In the genomic region with DNA sequence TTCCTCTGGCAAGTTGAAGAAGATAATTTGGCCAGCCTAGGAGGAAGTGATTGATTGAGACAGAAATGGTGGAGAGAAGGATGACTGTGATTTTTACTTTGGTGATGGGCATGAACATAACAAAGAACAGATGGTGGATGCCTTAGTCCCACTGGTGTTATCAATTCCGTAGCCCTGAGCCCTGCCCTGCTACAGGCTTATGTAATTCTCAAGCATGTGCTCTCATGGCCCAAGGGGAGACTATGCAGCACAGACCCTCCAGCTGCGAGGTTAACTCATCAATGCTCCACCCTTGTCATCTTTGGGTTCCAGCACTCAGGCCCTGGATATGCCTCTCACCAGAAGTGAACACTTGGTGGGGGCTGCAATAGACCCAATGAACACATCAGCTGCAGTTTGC, we compare ENCODE assay signal across 2 cellular contexts.
TF ChIP-seq lines count a peak whose summit lies in the region.

No MANE protein-coding gene starts in this region.

TF ChIP-seq in SK-N-SH, 30 proteins besides CTCF, POLR2A, EP300 and RAD21 (continued from another document):
- TF ChIP-seq, protein P1, sequence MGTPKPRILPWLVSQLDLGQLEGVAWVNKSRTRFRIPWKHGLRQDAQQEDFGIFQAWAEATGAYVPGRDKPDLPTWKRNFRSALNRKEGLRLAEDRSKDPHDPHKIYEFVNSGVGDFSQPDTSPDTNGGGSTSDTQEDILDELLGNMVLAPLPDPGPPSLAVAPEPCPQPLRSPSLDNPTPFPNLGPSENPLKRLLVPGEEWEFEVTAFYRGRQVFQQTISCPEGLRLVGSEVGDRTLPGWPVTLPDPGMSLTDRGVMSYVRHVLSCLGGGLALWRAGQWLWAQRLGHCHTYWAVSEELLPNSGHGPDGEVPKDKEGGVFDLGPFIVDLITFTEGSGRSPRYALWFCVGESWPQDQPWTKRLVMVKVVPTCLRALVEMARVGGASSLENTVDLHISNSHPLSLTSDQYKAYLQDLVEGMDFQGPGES (IDR thresholded peaks at IDR 0.05; ENCODE audit: low read depth, low read length), result no peak
- TF ChIP-seq CHD2 (IDR thresholded peaks at IDR 0.05; ENCODE audit: low read length, partially characterized antibody) (no peak), RCOR1 (IDR thresholded peaks at IDR 0.05; ENCODE audit: low read length) (no peak), POLR2AphosphoS5 (IDR thresholded peaks at IDR 0.05; ENCODE audit: low read depth, low read length) (no peak), GATA2 (CRISPR knock-in tag; IDR thresholded peaks at IDR 0.05) (no peak), MEF2A (IDR thresholded peaks at IDR 0.05; ENCODE audit: borderline replicate concordance, low read depth) (no peak), FOXM1 (IDR thresholded peaks at IDR 0.05; ENCODE audit: low read depth) (no peak), MXI1 (IDR thresholded peaks at IDR 0.05; ENCODE audit: low read depth, low read length) (no peak), SIN3A (IDR thresholded peaks at IDR 0.05; ENCODE audit: borderline replicate concordance, low read depth, low read length) (no peak)
- TF ChIP-seq, protein P2, sequence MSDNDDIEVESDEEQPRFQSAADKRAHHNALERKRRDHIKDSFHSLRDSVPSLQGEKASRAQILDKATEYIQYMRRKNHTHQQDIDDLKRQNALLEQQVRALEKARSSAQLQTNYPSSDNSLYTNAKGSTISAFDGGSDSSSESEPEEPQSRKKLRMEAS (IDR thresholded peaks at IDR 0.05; ENCODE audit: low read depth), result no peak
- TF ChIP-seq, protein P3, sequence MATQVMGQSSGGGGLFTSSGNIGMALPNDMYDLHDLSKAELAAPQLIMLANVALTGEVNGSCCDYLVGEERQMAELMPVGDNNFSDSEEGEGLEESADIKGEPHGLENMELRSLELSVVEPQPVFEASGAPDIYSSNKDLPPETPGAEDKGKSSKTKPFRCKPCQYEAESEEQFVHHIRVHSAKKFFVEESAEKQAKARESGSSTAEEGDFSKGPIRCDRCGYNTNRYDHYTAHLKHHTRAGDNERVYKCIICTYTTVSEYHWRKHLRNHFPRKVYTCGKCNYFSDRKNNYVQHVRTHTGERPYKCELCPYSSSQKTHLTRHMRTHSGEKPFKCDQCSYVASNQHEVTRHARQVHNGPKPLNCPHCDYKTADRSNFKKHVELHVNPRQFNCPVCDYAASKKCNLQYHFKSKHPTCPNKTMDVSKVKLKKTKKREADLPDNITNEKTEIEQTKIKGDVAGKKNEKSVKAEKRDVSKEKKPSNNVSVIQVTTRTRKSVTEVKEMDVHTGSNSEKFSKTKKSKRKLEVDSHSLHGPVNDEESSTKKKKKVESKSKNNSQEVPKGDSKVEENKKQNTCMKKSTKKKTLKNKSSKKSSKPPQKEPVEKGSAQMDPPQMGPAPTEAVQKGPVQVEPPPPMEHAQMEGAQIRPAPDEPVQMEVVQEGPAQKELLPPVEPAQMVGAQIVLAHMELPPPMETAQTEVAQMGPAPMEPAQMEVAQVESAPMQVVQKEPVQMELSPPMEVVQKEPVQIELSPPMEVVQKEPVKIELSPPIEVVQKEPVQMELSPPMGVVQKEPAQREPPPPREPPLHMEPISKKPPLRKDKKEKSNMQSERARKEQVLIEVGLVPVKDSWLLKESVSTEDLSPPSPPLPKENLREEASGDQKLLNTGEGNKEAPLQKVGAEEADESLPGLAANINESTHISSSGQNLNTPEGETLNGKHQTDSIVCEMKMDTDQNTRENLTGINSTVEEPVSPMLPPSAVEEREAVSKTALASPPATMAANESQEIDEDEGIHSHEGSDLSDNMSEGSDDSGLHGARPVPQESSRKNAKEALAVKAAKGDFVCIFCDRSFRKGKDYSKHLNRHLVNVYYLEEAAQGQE (IDR thresholded peaks at IDR 0.05; ENCODE audit: low read depth, low read length), result no peak

TF ChIP-seq in SK-N-SH treated with all-trans-retinoic acid at 6 μM for 48 hours, 23 proteins besides CTCF, POLR2A, EP300 and RAD21 (continued from another document):
- TF ChIP-seq, protein P4, sequence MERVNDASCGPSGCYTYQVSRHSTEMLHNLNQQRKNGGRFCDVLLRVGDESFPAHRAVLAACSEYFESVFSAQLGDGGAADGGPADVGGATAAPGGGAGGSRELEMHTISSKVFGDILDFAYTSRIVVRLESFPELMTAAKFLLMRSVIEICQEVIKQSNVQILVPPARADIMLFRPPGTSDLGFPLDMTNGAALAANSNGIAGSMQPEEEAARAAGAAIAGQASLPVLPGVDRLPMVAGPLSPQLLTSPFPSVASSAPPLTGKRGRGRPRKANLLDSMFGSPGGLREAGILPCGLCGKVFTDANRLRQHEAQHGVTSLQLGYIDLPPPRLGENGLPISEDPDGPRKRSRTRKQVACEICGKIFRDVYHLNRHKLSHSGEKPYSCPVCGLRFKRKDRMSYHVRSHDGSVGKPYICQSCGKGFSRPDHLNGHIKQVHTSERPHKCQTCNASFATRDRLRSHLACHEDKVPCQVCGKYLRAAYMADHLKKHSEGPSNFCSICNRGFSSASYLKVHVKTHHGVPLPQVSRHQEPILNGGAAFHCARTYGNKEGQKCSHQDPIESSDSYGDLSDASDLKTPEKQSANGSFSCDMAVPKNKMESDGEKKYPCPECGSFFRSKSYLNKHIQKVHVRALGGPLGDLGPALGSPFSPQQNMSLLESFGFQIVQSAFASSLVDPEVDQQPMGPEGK (CRISPR knock-in tag; IDR thresholded peaks at IDR 0.05; ENCODE audit: borderline replicate concordance), result no peak
